Comparison of ENCODE assay signal across 20 cellular contexts in the genomic region with DNA sequence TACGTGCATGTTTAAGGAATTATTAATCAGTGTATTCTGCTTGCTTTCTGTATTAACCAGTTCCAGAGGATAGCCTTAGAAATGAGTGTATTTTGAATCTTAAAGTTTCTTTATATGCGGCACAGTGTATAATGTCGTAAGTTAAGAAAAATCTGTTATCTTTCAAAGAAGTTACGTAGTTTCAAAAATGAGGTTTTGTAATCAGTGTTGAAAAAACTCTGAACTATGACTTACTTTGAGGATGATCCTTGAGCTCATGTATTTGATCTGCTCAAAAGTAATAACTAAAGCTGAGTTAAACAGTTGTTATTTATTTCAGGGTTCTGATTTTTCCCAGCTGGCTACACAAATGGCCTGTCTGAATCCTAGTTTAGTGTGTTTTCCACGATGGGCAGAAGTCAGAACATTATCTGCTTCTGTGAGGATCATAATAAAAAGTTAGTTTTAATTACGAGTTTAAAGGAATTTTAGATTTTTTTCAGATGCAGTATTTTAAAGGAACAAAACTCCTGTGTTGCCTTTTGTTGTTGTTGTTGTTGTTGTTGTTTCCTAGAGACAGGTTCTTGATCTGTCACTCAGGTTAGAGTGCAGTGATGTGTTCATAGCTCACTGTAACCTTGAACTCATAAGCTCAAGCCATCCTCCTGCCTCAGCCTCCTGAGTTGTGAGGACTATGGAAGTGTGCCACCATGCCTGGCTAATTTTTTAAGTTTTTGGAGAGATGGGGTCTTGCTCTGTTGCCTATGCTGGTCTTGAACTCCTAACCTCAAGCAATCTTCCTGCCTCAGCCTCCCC. TPM values are rescaled to one million over a fixed set of nuclear protein-coding genes. Genes with fewer than 3 reads are reported as not detected.
DNase-seq lines count a peak whose midpoint lies in the region; ATAC-seq, FAIRE-seq and TF ChIP-seq lines count a peak whose summit lies in the region.
"Had no signal": no experiment of that assay in that cellular context is flagged by ENCODE, and none has a peak within 500 bp of the region (broad histone marks: within the 10 kb centered on the region; RNA-seq: fewer than 3 reads in every experiment).

No MANE protein-coding gene starts in this region.

- peaks cover 19% of the 10 kb centered on the region for H3K36me3 Mint-ChIP-seq in astrocyte (ENCODE audit: low read depth, unreplicated experiment)

- peaks cover 23% of the 10 kb centered on the region for H3K4me1 Mint-ChIP-seq in astrocyte (ENCODE audit: low read depth, unreplicated experiment)

- CTCF ChIA-PET in GM10248 (lab: Yijun Ruan, JAX): interaction anchor here (0.9 to 4.0 kb wide), 6 partner anchors 9 to 183 kb away, joined by 3 to 15 read pairs (median 5); no protein-coding TSS in a partner anchor

- H3K4me2 ChIP-seq in astrocyte (ENCODE audit: low read length): no peak overlapping the region
- H3K4me2 ChIP-seq in hepatocyte: no peak overlapping the region

- FAIRE-seq in HTR-8/SVneo (lab: Jason Lieb, UNC) (peak; percentile 9), astrocyte (lab: Jason Lieb, UNC) (no peak)
- FAIRE-seq: K562 had no signal

- H3K27ac Mint-ChIP-seq in astrocyte (ENCODE audit: unreplicated experiment): no peak overlapping the region

- no peaks in the 10 kb centered on the region for H3K9me3 Mint-ChIP-seq in astrocyte (ENCODE audit: unreplicated experiment)
- H3K9me3 Mint-ChIP-seq: CD14-positive monocyte had no signal

- H3K27me3 ChIP-seq in astrocyte (ENCODE audit: insufficient read depth, low read length): no peaks in the 10 kb centered on the region
- no peaks in the 10 kb centered on the region for H3K27me3 ChIP-seq in hepatocyte
- H3K27me3 ChIP-seq in subcutaneous abdominal adipose tissue (ENCODE audit: control insufficient read depth in 5 of 5, insufficient read depth in 4 of 5, low read length in 5 of 5): peaks cover 0 to 5% (median 0%) of the 10 kb centered on the region in 5 donors

- H3K9me3 ChIP-seq in astrocyte (ENCODE audit: insufficient read depth, low read depth, low read length) (no peaks in the 10 kb centered on the region), hepatocyte (ENCODE audit: low read depth) (no peaks in the 10 kb centered on the region), subcutaneous abdominal adipose tissue (ENCODE audit: control insufficient read depth in 5 of 5, low read length in 5 of 5) (peaks cover 0 to 4% (median 0%) of the 10 kb centered on the region in 5 donors)

- H3K4me3 ChIP-seq in astrocyte (ENCODE audit: insufficient read depth, low read depth, low read length) (no peak overlapping the region), hepatocyte (no peak overlapping the region), subcutaneous abdominal adipose tissue (ENCODE audit: low read depth in 1 of 5, low read length in 5 of 5) (no peak overlapping the region)
- H3K4me3 ChIP-seq: K562 had no signal

- peaks cover 19% of the 10 kb centered on the region for H3K36me3 ChIP-seq in astrocyte (ENCODE audit: insufficient read depth, low read length)
- no peaks in the 10 kb centered on the region for H3K36me3 ChIP-seq in hepatocyte (replicated peaks; ENCODE audit: insufficient read depth, low read depth)
- H3K36me3 ChIP-seq in subcutaneous abdominal adipose tissue (ENCODE audit: control insufficient read depth in 5 of 5, insufficient read depth in 5 of 5, low read length in 5 of 5): peaks cover 13 to 38% (median 29%) of the 10 kb centered on the region in 5 donors

- 85% methylated on average over 6 of the region's 6 CpGs for WGBS in hepatocyte (ENCODE audit: low lambda C conversion rate, missing lambda C conversion rate)

- no peak for ATAC-seq in HG02588 (IDR thresholded peaks at IDR 0.05; ENCODE audit: unreplicated experiment)
- ATAC-seq: HCT116, K562 had no signal

- peaks cover 18% of the 10 kb centered on the region for H3K4me1 ChIP-seq in astrocyte (ENCODE audit: insufficient read depth, low read length)
- H3K4me1 ChIP-seq in hepatocyte (ENCODE audit: insufficient read depth): no peaks in the 10 kb centered on the region
- H3K4me1 ChIP-seq in subcutaneous abdominal adipose tissue (ENCODE audit: control insufficient read depth in 5 of 5, insufficient read depth in 5 of 5, low read length in 5 of 5): peaks cover 0 to 18% (median 8%) of the 10 kb centered on the region in 5 donors

- H3K27ac ChIP-seq in astrocyte (ENCODE audit: low read depth, low read length): peak overlapping the region; percentile 88
- H3K27ac ChIP-seq in hepatocyte: peak overlapping the region; percentile 54
- peak overlapping the region; percentile 63 for H3K27ac ChIP-seq in subcutaneous abdominal adipose tissue (ENCODE audit: low read depth, low read length)

- H3K9me2 ChIP-seq in hepatocyte (replicated peaks; ENCODE audit: insufficient read depth): no peaks in the 10 kb centered on the region

- TF ChIP-seq CTCF in astrocyte (IDR thresholded peaks at IDR 0.05; ENCODE audit: insufficient read depth, low read depth, low read length): no peak
- TF ChIP-seq CTCF in hepatocyte (IDR thresholded peaks at IDR 0.05; ENCODE audit: poor library complexity): no peak
- TF ChIP-seq CTCF in GM10248 (IDR thresholded peaks at IDR 0.05; ENCODE audit: control extremely low read depth, extremely low read depth, low read depth, missing control alignments): no peak

- H2AFZ ChIP-seq in astrocyte (ENCODE audit: low read depth, low read length) (no peak overlapping the region), hepatocyte (no peak overlapping the region)

- POLR2A ChIA-PET in GM10248 (lab: Yijun Ruan, JAX): no interaction called here

- H3K9ac ChIP-seq in astrocyte (ENCODE audit: low read length): no peak overlapping the region
- H3K9ac ChIP-seq in subcutaneous abdominal adipose tissue (ENCODE audit: low read length in 5 of 5): peak overlapping the region in 2 of 5 donors; percentile 42 to 47

- H3K4me3 Mint-ChIP-seq in astrocyte (ENCODE audit: unreplicated experiment): no peak overlapping the region
- H3K4me3 Mint-ChIP-seq: CD14-positive monocyte had no signal

- H3K79me2 ChIP-seq in astrocyte (ENCODE audit: insufficient read depth, low read length): peaks cover 6% of the 10 kb centered on the region
- no peaks in the 10 kb centered on the region for H3K79me2 ChIP-seq in hepatocyte

- H4K20me1 ChIP-seq in astrocyte (ENCODE audit: insufficient read depth, low read length) (peaks cover 7% of the 10 kb centered on the region), hepatocyte (ENCODE audit: insufficient read depth, poor library complexity, severe bottlenecking) (no peaks in the 10 kb centered on the region)

- no peak for DNase-seq in HTR-8/SVneo (ENCODE audit: insufficient read length, low spot score)
- no peak for DNase-seq in astrocyte (ENCODE audit: low read depth)
- no peak for DNase-seq in hepatocyte (ENCODE audit: low spot score)
- DNase-seq in NCI-H146 (lab: John Stamatoyannopoulos, UW): no peak
- no peak for DNase-seq in GM10248 (ENCODE audit: extremely low spot score)
- DNase-seq: AML-193, COR-L47, DMS153, GDM1, GOT3, NCI-H1105, NCI-H1694, NCI-H2081 treated with DMSO at 0.1 percent for 48 hours, NCI-H446 treated with DMSO at 0.1 percent for 48 hours, Right ventricle myocardium superior had no signal

- no peaks in the 10 kb centered on the region for H3K27me3 Mint-ChIP-seq in astrocyte (ENCODE audit: low read depth, unreplicated experiment)

RNA-seq across cellular contexts. Expression of a gene that starts 52.9 kb away (rescaled TPM):
- total RNA-seq in astrocyte (54.3 and 60.8 TPM in 2 replicates), hepatocyte (52.9 and 60.5 TPM in 2 replicates)
- 16.1 and 21.4 TPM in 2 replicates for polyA plus RNA-seq in hepatocyte
